15 cellular contexts compared by ENCODE assay signal in genomic region chr7:3915337-3915865, GRCh38.
"Had no signal": no experiment of that assay in that cellular context is flagged by ENCODE, and none has a peak within 500 bp of the region (broad histone marks: within the 10 kb centered on the region; RNA-seq: fewer than 3 reads in every experiment).

No MANE protein-coding gene starts in this region.

- H3K36me3 ChIP-seq: esophagus squamous epithelium, right lobe of liver, stomach, thoracic aorta, vagina had no signal

- H3K27ac ChIP-seq: esophagus squamous epithelium, psoas muscle, right lobe of liver, stomach, thoracic aorta, vagina had no signal

- FAIRE-seq: endometrium had no signal

- H3K27ac Mint-ChIP-seq: activated naive CD4-positive, alpha-beta T cell treated with anti-CD3 and anti-CD28 coated beads, Interleukin-2, amount 10 ng/mL, durations not matched to agents 7 days and 5 days; nephron; T-cell had no signal

- H3K9me3 ChIP-seq: esophagus squamous epithelium, psoas muscle, right lobe of liver, stomach, thoracic aorta, vagina had no signal

- H3K4me3 Mint-ChIP-seq: activated naive CD4-positive, alpha-beta T cell treated with anti-CD3 and anti-CD28 coated beads, Interleukin-2, amount 10 ng/mL, durations not matched to agents 7 days and 5 days; brain; nephron; T-cell had no signal

- ATAC-seq: left colon, psoas muscle, right lobe of liver, T-cell had no signal

- H3K36me3 Mint-ChIP-seq: activated naive CD4-positive, alpha-beta T cell treated with anti-CD3 and anti-CD28 coated beads, Interleukin-2, amount 10 ng/mL, durations not matched to agents 7 days and 5 days; T-cell had no signal

- H3K9me3 Mint-ChIP-seq: nephron had no signal

- H3K27me3 Mint-ChIP-seq: activated naive CD4-positive, alpha-beta T cell treated with anti-CD3 and anti-CD28 coated beads, Interleukin-2, amount 10 ng/mL, durations not matched to agents 7 days and 5 days; brain had no signal

- H3K4me3 ChIP-seq: esophagus squamous epithelium, psoas muscle, right lobe of liver, stomach, thoracic aorta, vagina had no signal

- DNase-seq: activated naive CD4-positive, alpha-beta T cell treated with anti-CD3 and anti-CD28 coated beads, Interleukin-2, amount 10 ng/mL, durations not matched to agents 7 days and 5 days; amniotic stem cell; esophagus squamous epithelium; left colon; mesendoderm; psoas muscle; right lobe of liver; stomach; T-cell; T1000 had no signal
